25 cellular contexts compared by ENCODE assay signal in genomic region chr1:67522793-67523192, GRCh38.
DNase-seq lines count a peak whose midpoint lies in the region; ATAC-seq, FAIRE-seq and TF ChIP-seq lines count a peak whose summit lies in the region.
"Had no signal": no experiment of that assay in that cellular context is flagged by ENCODE, and none has a peak within 500 bp of the region (broad histone marks: within the 10 kb centered on the region; RNA-seq: fewer than 3 reads in every experiment).

No MANE protein-coding gene starts in this region.

- H2BK120ac ChIP-seq in IMR-90 (ENCODE audit: low read depth, low read length), result no peak overlapping the region

- FAIRE-seq in kidney (lab: Jason Lieb, UNC), result no peak
- FAIRE-seq: A204.1, GM12878, GM12892, GM18507 had no signal

- TF ChIP-seq RAD21 in IMR-90 (IDR thresholded peaks at IDR 0.05; ENCODE audit: low read length), result no peak

- TF ChIP-seq POLR2A in IMR-90 (IDR thresholded peaks at IDR 0.05; ENCODE audit: low read depth, low read length) (no peak), right lobe of liver (IDR thresholded peaks at IDR 0.05) (peak; percentile 5)

- H3K9me3 ChIP-seq in IMR-90 (ENCODE audit: control insufficient read depth, insufficient read depth, low read length) (peaks cover 6% of the 10 kb centered on the region), kidney (ENCODE audit: control insufficient read depth in 1 of 2, low read length in 2 of 2) (peaks cover 0 to 6% of the 10 kb centered on the region in 2 donors), right lobe of liver (no peaks in the 10 kb centered on the region), tibial artery (no peaks in the 10 kb centered on the region), hepatocyte (ENCODE audit: low read depth) (no peaks in the 10 kb centered on the region)
- H3K9me3 ChIP-seq: BE2C had no signal

- H3K4me2 ChIP-seq in IMR-90 (ENCODE audit: low read depth, low read length) (no peak overlapping the region), hepatocyte (no peak overlapping the region)
- H3K4me2 ChIP-seq: BLaER1 had no signal

- no peaks in the 10 kb centered on the region; the same call in 1 of the 2 replicates for H3K9me1 ChIP-seq in IMR-90 (ENCODE audit: insufficient read depth, low read length)

- BruUV-seq in IMR-90 (replicated peaks; lab: Mats Ljungman, UMichigan), result no TSS peak

- H3K27ac ChIP-seq in IMR-90 (ENCODE audit: insufficient read depth, low read length) (no peak overlapping the region), kidney (ENCODE audit: low read depth in 2 of 2, low read length in 2 of 2) (peak overlapping the region; percentile 91 to 93), right lobe of liver (peak overlapping the region; percentile 93 to 98 (median 94)), tibial artery (no peak overlapping the region), hepatocyte (no peak overlapping the region)
- H3K27ac ChIP-seq: BLaER1 had no signal

- H3K9ac ChIP-seq in IMR-90 (ENCODE audit: low read depth, low read length) (no peak overlapping the region), kidney (ENCODE audit: low read length in 2 of 2) (peak overlapping the region in 1 of 2 donors; percentile 44)
- H3K9ac ChIP-seq: BLaER1 had no signal

- ATAC-seq in IMR-90 (ENCODE audit: low read depth) (no peak), right lobe of liver (peak; percentile 49 to 76 (median 69))
- ATAC-seq: GM12878 had no signal

- intact Hi-C loops in IMR-90 (cut with micrococcal nuclease) (no loop called here), kidney (cut with DNase I) (no loop called here), right lobe of liver (cut with DNase I) (no loop called here), tibial artery (cut with DNase I; ENCODE audit: low total_unique reads) (loop anchor here (10.0 kb wide), 1 partner anchor 592 kb away; no protein-coding TSS in a partner anchor)

- peak overlapping the region; percentile 48 for H2AK9ac ChIP-seq in IMR-90 (replicated peaks; ENCODE audit: low read depth, low read length, poor library complexity)

- dilution Hi-C loops in IMR-90 (cut with HindIII; ENCODE audit: low sequenced_read_pairs, unreplicated experiment), result no loop called here

- no peak overlapping the region for H4K5ac ChIP-seq in IMR-90 (ENCODE audit: low read depth, low read length)

- CTCF ChIA-PET in IMR-90 (lab: Yijun Ruan, JAX), result interaction anchor here (1.9 kb wide), 1 partner anchor 16 kb away, joined by 7 read pairs; no protein-coding TSS in a partner anchor

- no peak overlapping the region for H3K4ac ChIP-seq in IMR-90 (ENCODE audit: low read depth, low read length)

- TF ChIP-seq CTCF in IMR-90 (conservative IDR thresholded peaks at IDR 0.05; ENCODE audit: low read depth, low read length) (no peak), kidney (IDR thresholded peaks at IDR 0.05; ENCODE audit: borderline replicate concordance, extremely low read depth, insufficient read depth) (no peak), right lobe of liver (IDR thresholded peaks at IDR 0.05) (peak in 1 of 4 donors; percentile 10), tibial artery (IDR thresholded peaks at IDR 0.05) (no peak), hepatocyte (IDR thresholded peaks at IDR 0.05; ENCODE audit: poor library complexity) (no peak)

- POLR2A ChIA-PET in IMR-90 (lab: Charles Lee; ENCODE audit: unreplicated experiment), result no interaction called here

- H3K36me3 ChIP-seq in IMR-90 (ENCODE audit: control insufficient read depth, insufficient read depth, low read length) (no peaks in the 10 kb centered on the region), kidney (ENCODE audit: control insufficient read depth in 1 of 2, insufficient read depth in 2 of 2, low read length in 2 of 2) (no peaks in the 10 kb centered on the region), right lobe of liver (no peaks in the 10 kb centered on the region), tibial artery (no peaks in the 10 kb centered on the region), hepatocyte (replicated peaks; ENCODE audit: insufficient read depth, low read depth) (no peaks in the 10 kb centered on the region)
- H3K36me3 ChIP-seq: BE2C, BLaER1 had no signal

- H3K4me3 ChIP-seq in IMR-90 (ENCODE audit: insufficient read depth, low read depth, low read length), result no peak overlapping the region
- peak overlapping the region; percentile 14 to 25 for H3K4me3 ChIP-seq in kidney (ENCODE audit: low read length in 2 of 2)
- H3K4me3 ChIP-seq in right lobe of liver, result peak overlapping the region in 2 of 3 donors; percentile 24 to 46
- no peak overlapping the region for H3K4me3 ChIP-seq in tibial artery
- H3K4me3 ChIP-seq in hepatocyte, result no peak overlapping the region
- H3K4me3 ChIP-seq: BLaER1, GM12878 had no signal

- WGBS in IMR-90 (ENCODE audit: extremely low coverage in 2 of 2, insufficient read length in 1 of 2), 2 experiments, result no CpG with 5 or more reads among the region's 4 CpGs
- 34% methylated on average over 4 of the region's 4 CpGs for WGBS in right lobe of liver (ENCODE audit: insufficient coverage, low coverage, low lambda C conversion rate, missing lambda C conversion rate)
- 97% methylated on average over 4 of the region's 4 CpGs for WGBS in hepatocyte (ENCODE audit: low lambda C conversion rate, missing lambda C conversion rate)

- H3K79me1 ChIP-seq in IMR-90 (ENCODE audit: low read depth in 1 of 2, low read length in 2 of 2), result no peaks in the 10 kb centered on the region

- peaks cover 6% of the 10 kb centered on the region; the same call in 1 of the 2 replicates for H3K27me3 ChIP-seq in IMR-90 (ENCODE audit: control insufficient read depth, insufficient read depth, low read length)
- H3K27me3 ChIP-seq in right lobe of liver, result no peaks in the 10 kb centered on the region
- no peaks in the 10 kb centered on the region for H3K27me3 ChIP-seq in tibial artery
- no peaks in the 10 kb centered on the region for H3K27me3 ChIP-seq in hepatocyte
- H3K27me3 ChIP-seq: BE2C, BLaER1 had no signal

- no peaks in the 10 kb centered on the region for H3K79me2 ChIP-seq in hepatocyte

- H4K20me1 ChIP-seq in IMR-90 (ENCODE audit: insufficient read depth, low read length), result no peaks in the 10 kb centered on the region
- no peaks in the 10 kb centered on the region for H4K20me1 ChIP-seq in hepatocyte (ENCODE audit: insufficient read depth, poor library complexity, severe bottlenecking)
- H4K20me1 ChIP-seq: BLaER1 had no signal

- H2AFZ ChIP-seq in IMR-90 (replicated peaks; ENCODE audit: low read length, poor library complexity) (no peak overlapping the region), hepatocyte (no peak overlapping the region)

- H3K23ac ChIP-seq in IMR-90 (ENCODE audit: low read depth, low read length), result no peak overlapping the region

- DNase-seq in IMR-90 (no peak), kidney (no peak), right lobe of liver (peak in 2 of 3 donors; percentile 77 to 80), tibial artery (no peak), hepatocyte (ENCODE audit: low spot score) (no peak)
- DNase-seq: 8988T; ACHN; BE2C; C1 segment of cervical spinal cord; CD4-positive, alpha-beta memory T cell; CD4-positive, CD25-positive, alpha-beta regulatory T cell; CD8-positive, alpha-beta memory T cell; COR-L47; DMS 273 treated with DMSO at 0.1 percent for 48 hours; DMS153; DMS53; DMS79; DND-41; EL; GDM1 had no signal

- no peak overlapping the region for H3K18ac ChIP-seq in IMR-90 (ENCODE audit: low read depth, low read length)

- no peaks in the 10 kb centered on the region for H3K9me2 ChIP-seq in hepatocyte (replicated peaks; ENCODE audit: insufficient read depth)

- no peak overlapping the region for H2BK5ac ChIP-seq in IMR-90 (ENCODE audit: low read depth, low read length, poor library complexity, severe bottlenecking)

- no peak overlapping the region for H4K91ac ChIP-seq in IMR-90 (ENCODE audit: insufficient read depth, low read depth, low read length)

- H3K56ac ChIP-seq in IMR-90 (ENCODE audit: extremely low read depth, insufficient read depth, low read length), result no peak overlapping the region

- no peak overlapping the region for H2AK5ac ChIP-seq in IMR-90 (ENCODE audit: low read depth, low read length)

- in situ Hi-C loops in IMR-90 (cut with MboI; ENCODE audit: low sequenced_read_pairs), result loop anchor here (10.0 kb wide), 1 partner anchor 582 kb away; no protein-coding TSS in a partner anchor

- no peak overlapping the region for H4K8ac ChIP-seq in IMR-90 (ENCODE audit: low read depth in 2 of 2, low read length in 2 of 2)

- H3K4me1 ChIP-seq in IMR-90 (ENCODE audit: control insufficient read depth, insufficient read depth, low read length) (no peaks in the 10 kb centered on the region), kidney (ENCODE audit: control insufficient read depth in 1 of 2, insufficient read depth in 1 of 2, low read depth in 1 of 2, low read length in 2 of 2) (peaks cover 5 to 35% of the 10 kb centered on the region in 2 donors), right lobe of liver (peaks cover 0 to 59% (median 29%) of the 10 kb centered on the region in 4 donors), tibial artery (no peaks in the 10 kb centered on the region), hepatocyte (ENCODE audit: insufficient read depth) (no peaks in the 10 kb centered on the region)
- H3K4me1 ChIP-seq: BE2C, BLaER1 had no signal

- no peak overlapping the region; the same call in 1 of the 2 replicates for H3K14ac ChIP-seq in IMR-90 (replicated peaks; ENCODE audit: low read depth, low read length)

- H2BK15ac ChIP-seq in IMR-90 (ENCODE audit: low read depth, low read length), result no peak overlapping the region

- no peak overlapping the region for H2BK20ac ChIP-seq in IMR-90 (ENCODE audit: low read depth, low read length)

TF ChIP-seq in IMR-90, 13 proteins besides CTCF, POLR2A, EP300 and RAD21:
- no peak for TF ChIP-seq MAFK (IDR thresholded peaks at IDR 0.05; ENCODE audit: low read depth, low read length)
- TF ChIP-seq CHD1 (IDR thresholded peaks at IDR 0.05; ENCODE audit: low read depth, low read length), result no peak
- no peak for TF ChIP-seq FOS (IDR thresholded peaks at IDR 0.05; ENCODE audit: low read depth, low read length)
- TF ChIP-seq BHLHE40 (IDR thresholded peaks at IDR 0.05; ENCODE audit: low read depth, low read length), result no peak
- TF ChIP-seq MXI1 (IDR thresholded peaks at IDR 0.05; ENCODE audit: borderline replicate concordance, low read depth, low read length), result no peak

Comparison
In these comparisons a context has a peak if more than half of its experiments do, and no peak if none do; other contexts are left out.
1. DNase-seq: peak in right lobe of liver (2 of 3); none in IMR-90 (single experiment), kidney (single experiment), tibial artery (0 of 2) and hepatocyte (single experiment).
2. H3K27ac ChIP-seq: peak in kidney (2 of 2) and right lobe of liver (3 of 3); none in IMR-90 (single experiment), tibial artery (0 of 2) and hepatocyte (single experiment).
3. H3K4me3 ChIP-seq: peak in kidney (2 of 2) and right lobe of liver (2 of 3); none in IMR-90 (single experiment), tibial artery (0 of 2) and hepatocyte (single experiment).